10 cellular contexts compared by ENCODE assay signal in genomic region chr10:5904227-5904626, GRCh38.
A peak's percentile ranks its signal among the peaks of the same experiment; 100 is the strongest.
DNase-seq lines count a peak whose midpoint lies in the region; ATAC-seq lines count a peak whose summit lies in the region.
"Had no signal": no experiment of that assay in that cellular context is flagged by ENCODE, and none has a peak within 500 bp of the region (broad histone marks: within the 10 kb centered on the region; RNA-seq: fewer than 3 reads in every experiment).

No MANE protein-coding gene starts in this region.

- H3K4me1 Mint-ChIP-seq in activated T-cell treated with anti-CD3 and anti-CD28 coated beads, Interleukin-2, amount 50 U/mL, for 24 hours (ENCODE audit: low read depth), result peaks cover 27% of the 10 kb centered on the region
- peaks cover 23% of the 10 kb centered on the region for H3K4me1 Mint-ChIP-seq in stimulated activated memory B cell treated with anti-CD40 and anti-IgM and Interleukin-4, amounts not matched to agents 10 μg/mL and 1 μg/mL and 100 μg/mL, for 72 hours

- H3K36me3 Mint-ChIP-seq in activated T-cell treated with anti-CD3 and anti-CD28 coated beads, Interleukin-2, amount 50 U/mL, for 24 hours (ENCODE audit: low read depth), result peaks cover 55% of the 10 kb centered on the region
- H3K36me3 Mint-ChIP-seq in stimulated activated memory B cell treated with anti-CD40 and anti-IgM and Interleukin-4, amounts not matched to agents 10 μg/mL and 1 μg/mL and 100 μg/mL, for 72 hours, result peaks cover 48% of the 10 kb centered on the region

- no peaks in the 10 kb centered on the region for H3K27me3 Mint-ChIP-seq in activated T-cell treated with anti-CD3 and anti-CD28 coated beads, Interleukin-2, amount 50 U/mL, for 24 hours
- H3K27me3 Mint-ChIP-seq in stimulated activated memory B cell treated with anti-CD40 and anti-IgM and Interleukin-4, amounts not matched to agents 10 μg/mL and 1 μg/mL and 100 μg/mL, for 72 hours, result no peaks in the 10 kb centered on the region

- no peaks in the 10 kb centered on the region for H3K9me3 Mint-ChIP-seq in activated T-cell treated with anti-CD3 and anti-CD28 coated beads, Interleukin-2, amount 50 U/mL, for 24 hours
- H3K9me3 Mint-ChIP-seq in stimulated activated memory B cell treated with anti-CD40 and anti-IgM and Interleukin-4, amounts not matched to agents 10 μg/mL and 1 μg/mL and 100 μg/mL, for 72 hours, result no peaks in the 10 kb centered on the region

- H3K27ac Mint-ChIP-seq in activated T-cell treated with anti-CD3 and anti-CD28 coated beads, Interleukin-2, amount 50 U/mL, for 24 hours, result peak overlapping the region; percentile 74
- H3K27ac Mint-ChIP-seq in stimulated activated memory B cell treated with anti-CD40 and anti-IgM and Interleukin-4, amounts not matched to agents 10 μg/mL and 1 μg/mL and 100 μg/mL, for 72 hours, result peak overlapping the region; percentile 53

- no peak overlapping the region for H3K4me3 Mint-ChIP-seq in activated T-cell treated with anti-CD3 and anti-CD28 coated beads, Interleukin-2, amount 50 U/mL, for 24 hours
- H3K4me3 Mint-ChIP-seq in stimulated activated memory B cell treated with anti-CD40 and anti-IgM and Interleukin-4, amounts not matched to agents 10 μg/mL and 1 μg/mL and 100 μg/mL, for 72 hours, result peak overlapping the region; percentile 22

- no peak for DNase-seq in activated T-cell treated with anti-CD3 and anti-CD28 coated beads, Interleukin-2, amount 50 U/mL, for 24 hours
- no peak for DNase-seq in activated T-cell treated with anti-CD3 and anti-CD28 coated beads, Interleukin-2, amount 50 U/mL, for 1 hour
- no peak for DNase-seq in NCI-H1048 (lab: John Stamatoyannopoulos, UW)
- no peak for DNase-seq in NCI-H2227 (lab: John Stamatoyannopoulos, UW; ENCODE audit: unreplicated experiment)
- DNase-seq in SW 1271 (lab: John Stamatoyannopoulos, UW), result no peak
- DNase-seq: mammary epithelial cell, upper lobe of right lung had no signal

- ATAC-seq in GM21786 (IDR thresholded peaks at IDR 0.05; ENCODE audit: unreplicated experiment), result peak; percentile 93
- peak; percentile 96 for ATAC-seq in HG03469 (IDR thresholded peaks at IDR 0.05; ENCODE audit: unreplicated experiment)
- ATAC-seq in stimulated activated memory B cell treated with anti-CD40 and anti-IgM and Interleukin-4, amounts not matched to agents 10 μg/mL and 1 μg/mL and 100 μg/mL, for 72 hours, result peak; percentile 76
- ATAC-seq: upper lobe of right lung had no signal
